Comparison of ENCODE assay signal across 19 cellular contexts in the genomic region with DNA sequence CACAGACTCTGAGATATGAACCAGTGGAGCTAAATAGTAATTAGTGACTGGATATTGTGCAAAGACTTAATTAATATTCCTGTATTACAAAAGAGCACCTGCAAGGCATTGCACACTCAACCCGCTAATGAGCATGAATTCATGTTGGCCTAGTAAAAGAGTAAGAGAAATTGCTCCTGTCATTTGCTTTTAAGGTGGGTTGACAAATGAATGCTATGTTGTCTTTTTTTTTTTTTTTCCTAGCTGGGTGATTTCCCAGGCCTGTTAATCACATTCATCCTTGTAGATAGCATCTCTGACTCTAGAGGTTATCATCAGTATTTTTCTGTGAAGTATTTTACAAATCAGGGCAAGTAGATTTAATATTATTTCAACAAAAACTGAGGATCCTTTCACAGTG.
"Had no signal": no experiment of that assay in that cellular context is flagged by ENCODE, and none has a peak within 500 bp of the region (broad histone marks: within the 10 kb centered on the region; RNA-seq: fewer than 3 reads in every experiment).

No MANE protein-coding gene starts in this region.

- H3K36me3 ChIP-seq: cardiac muscle cell, heart right ventricle, pancreas, tibial artery had no signal

- H3K4me3 ChIP-seq: cardiac muscle cell, heart right ventricle, pancreas, psoas muscle, tibial artery had no signal

- ATAC-seq: activated CD4-positive, CD25-positive, alpha-beta regulatory T cell treated with anti-CD3 and anti-CD28 coated beads, Interleukin-2, amount 50 U/mL, for 24 hours; activated CD8-positive, alpha-beta T cell treated with anti-CD3 and anti-CD28 coated beads for 36 hours; activated naive CD8-positive, alpha-beta T cell treated with anti-CD3 and anti-CD28 coated beads, Interleukin-2, amount 50 U/mL, for 24 hours; heart right ventricle; left cardiac atrium; psoas muscle; right cardiac atrium; stimulated activated effector memory CD8-positive, alpha-beta T cell treated with anti-CD3 and anti-CD28 coated beads, Interleukin-12 subunit alpha, Interleukin-12 subunit beta, amount 100 ng/mL, for 72 hours; stimulated activated naive CD8-positive, alpha-beta T cell treated with anti-CD3 and anti-CD28 coated beads, Interleukin-15, amount 100 ng/mL, for 72 hours had no signal

- FAIRE-seq: endometrium, pancreas had no signal

- DNase-seq: activated CD4-positive, alpha-beta T cell treated with anti-CD3 and anti-CD28 coated beads, Interleukin-2, amount 10 ng/mL, durations not matched to agents 7 days and 5 days; activated CD8-positive, alpha-beta T cell treated with anti-CD3 and anti-CD28 coated beads for 36 hours; activated gamma-delta T cell; activated naive CD4-positive, alpha-beta T cell treated with anti-CD3 and anti-CD28 coated beads, Interleukin-2, amount 50 U/mL, for 16 hours; activated naive CD8-positive, alpha-beta T cell treated with anti-CD3 and anti-CD28 coated beads, Interleukin-2, amount 50 U/mL, for 24 hours; foreskin fibroblast; heart right ventricle; islet precursor cell; left cardiac atrium; pancreas; psoas muscle; right cardiac atrium; stimulated activated naive CD8-positive, alpha-beta T cell treated with anti-CD3 and anti-CD28 coated beads, Interleukin-15, amount 100 ng/mL, for 72 hours; tibial artery had no signal

- H3K27me3 ChIP-seq: cardiac muscle cell, heart right ventricle, pancreas, tibial artery had no signal

- H3K4me1 ChIP-seq: pancreas, psoas muscle, tibial artery had no signal

- H3K27ac ChIP-seq: cardiac muscle cell, heart right ventricle, pancreas, psoas muscle, tibial artery, VCaP had no signal

- H3K9me3 ChIP-seq: pancreas, psoas muscle, tibial artery had no signal
